Comparison of ENCODE assay signal across 21 cellular contexts in the genomic region with DNA sequence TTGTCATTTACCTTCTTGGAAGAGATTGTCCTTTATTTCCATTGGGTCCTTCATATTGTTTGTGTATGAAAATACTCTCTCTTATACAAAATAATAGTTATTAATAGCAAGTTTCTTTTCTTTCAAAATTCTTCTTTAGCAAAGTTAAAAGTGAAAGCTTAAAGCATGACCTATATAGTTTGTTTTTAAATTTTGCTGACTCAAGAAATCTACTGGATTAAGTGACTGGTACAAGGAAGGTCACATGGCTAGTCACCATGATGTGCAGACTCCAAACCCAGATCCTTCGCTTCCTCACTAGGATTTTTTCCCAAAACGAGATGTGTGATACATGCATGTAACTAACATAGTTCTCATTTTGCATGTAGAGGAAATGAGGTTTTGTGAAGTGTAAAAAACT.
DNase-seq lines count a peak whose midpoint lies in the region; ATAC-seq, FAIRE-seq and TF ChIP-seq lines count a peak whose summit lies in the region.
"Had no signal": no experiment of that assay in that cellular context is flagged by ENCODE, and none has a peak within 500 bp of the region (broad histone marks: within the 10 kb centered on the region; RNA-seq: fewer than 3 reads in every experiment).

No MANE protein-coding gene starts in this region.

- H4K20me1 ChIP-seq in HepG2 (ENCODE audit: insufficient read depth, low read length) (no peaks in the 10 kb centered on the region), K562 (replicated peaks; ENCODE audit: control insufficient read depth, insufficient read depth, low read length) (no peaks in the 10 kb centered on the region)

- no peaks in the 10 kb centered on the region for H3K27me3 ChIP-seq in HepG2 (ENCODE audit: control insufficient read depth in 1 of 2, insufficient read depth in 2 of 2, low read length in 2 of 2)
- H3K27me3 ChIP-seq in right lobe of liver, result no peaks in the 10 kb centered on the region
- H3K27me3 ChIP-seq in K562 (ENCODE audit: control insufficient read depth in 2 of 2, insufficient read depth in 2 of 2, low read length in 2 of 2), result no peaks in the 10 kb centered on the region
- H3K27me3 ChIP-seq: BE2C had no signal

- in situ Hi-C loops in HepG2 (cut with HindIII; ENCODE audit: extremely low pct_ligation_motif_present, low pct_unique_long_range_greater_than_20kb), result no loop called here
- in situ Hi-C loops in K562 (cut with MboI), result no loop called here

- H3K4me2 ChIP-seq in HepG2 (ENCODE audit: low read depth, low read length), result no peak overlapping the region
- no peak overlapping the region for H3K4me2 ChIP-seq in K562 (ENCODE audit: insufficient read depth, low read length)
- H3K4me2 ChIP-seq: BLaER1 had no signal

- H3K36me3 ChIP-seq in HepG2 (replicated peaks in 1 of 2; ENCODE audit: control insufficient read depth in 1 of 2, insufficient read depth in 2 of 2, low read length in 2 of 2) (no peaks in the 10 kb centered on the region), right lobe of liver (no peaks in the 10 kb centered on the region), K562 (ENCODE audit: control insufficient read depth, insufficient read depth, low read length) (no peaks in the 10 kb centered on the region)
- H3K36me3 ChIP-seq: BE2C, BLaER1 had no signal

- H3K27ac ChIP-seq in HepG2 (ENCODE audit: extremely low read length, insufficient read depth, low read length) (no peak overlapping the region), right lobe of liver (no peak overlapping the region), K562 (ENCODE audit: extremely low read depth, low read depth, low read length) (no peak overlapping the region)
- H3K27ac ChIP-seq: 22Rv1, BLaER1 had no signal

- BruUV-seq in HepG2 (replicated peaks; lab: Mats Ljungman, UMichigan) (no TSS peak), K562 (replicated peaks; lab: Mats Ljungman, UMichigan) (no TSS peak)

- H3K79me2 ChIP-seq in HepG2 (ENCODE audit: insufficient read depth, low read length) (no peaks in the 10 kb centered on the region), K562 (ENCODE audit: control insufficient read depth, insufficient read depth, low read length) (no peaks in the 10 kb centered on the region)

- TF ChIP-seq POLR2A in HepG2 (IDR thresholded peaks at IDR 0.05; ENCODE audit: insufficient read depth in 1 of 2, low read depth in 2 of 2, low read length in 2 of 2), result no peak
- no peak for TF ChIP-seq POLR2A in right lobe of liver (IDR thresholded peaks at IDR 0.05)
- TF ChIP-seq POLR2A in K562 (conservative IDR thresholded peaks at IDR 0.05), result no peak

- CTCF ChIA-PET in HepG2 (lab: Yijun Ruan, JAX; ENCODE audit: low intra/inter-chr PET ratio, low total read pairs), result no interaction called here
- CTCF ChIA-PET in K562 (lab: Yijun Ruan, JAX; ENCODE audit: low intra/inter-chr PET ratio), result no interaction called here

- H3K9ac ChIP-seq in HepG2 (ENCODE audit: insufficient read depth, low read depth, low read length) (no peak overlapping the region), K562 (ENCODE audit: insufficient read depth in 1 of 2, low read depth in 2 of 2, low read length in 2 of 2) (no peak overlapping the region)
- H3K9ac ChIP-seq: BLaER1 had no signal

- ATAC-seq in HepG2, result no peak
- ATAC-seq in right lobe of liver, result no peak
- ATAC-seq in K562, result no peak

- TF ChIP-seq RAD21 in HepG2 (CRISPR knock-in tag; IDR thresholded peaks at IDR 0.05) (no peak), K562 (CRISPR knock-in tag; conservative IDR thresholded peaks at IDR 0.05 in 1 of 2, IDR thresholded peaks at IDR 0.05 in 1 of 2) (no peak)

- H2AFZ ChIP-seq in HepG2 (ENCODE audit: low read length), result no peak overlapping the region
- no peak overlapping the region for H2AFZ ChIP-seq in K562 (ENCODE audit: low read depth, low read length)

- no peak for DNase-seq in HepG2 (ENCODE audit: low spot score)
- no peak for DNase-seq in right lobe of liver
- no peak for DNase-seq in K562 (ENCODE audit: extremely low read depth in 1 of 4, low spot score in 3 of 4)
- DNase-seq in kidney glomerular epithelial cell (lab: John Stamatoyannopoulos, UW), result no peak
- DNase-seq in T-helper 2 cell, result no peak
- DNase-seq: ACHN; BE2C; C1 segment of cervical spinal cord; Caco-2; Calu3; CD4-positive, alpha-beta memory T cell; CD4-positive, CD25-positive, alpha-beta regulatory T cell; CD8-positive, alpha-beta memory T cell; DMS79 treated with DMSO at 0.1 percent for 48 hours; GF-D8 had no signal

- no peak for TF ChIP-seq CTCF in HepG2 (CRISPR knock-in tag; IDR thresholded peaks at IDR 0.05)
- no peak for TF ChIP-seq CTCF in right lobe of liver (IDR thresholded peaks at IDR 0.05)
- no peak for TF ChIP-seq CTCF in K562 (IDR thresholded peaks at IDR 0.05 in 2 of 3, conservative IDR thresholded peaks at IDR 0.05 in 1 of 3; ENCODE audit: insufficient read depth in 2 of 3, low read depth in 1 of 3, low read length in 3 of 3)

- 3% methylated on average over 2 of the region's 2 CpGs for WGBS in HepG2 (ENCODE audit: low lambda C conversion rate)
- 42% methylated on average over 2 of the region's 2 CpGs for WGBS in right lobe of liver (ENCODE audit: insufficient coverage, low coverage, low lambda C conversion rate, missing lambda C conversion rate)
- 6% methylated on average over 2 of the region's 2 CpGs for WGBS in K562 (ENCODE audit: insufficient coverage, low coverage, missing lambda C conversion rate)

- intact Hi-C loops in HepG2 (cut with micrococcal nuclease; ENCODE audit: unreplicated experiment), result no loop called here
- intact Hi-C loops in right lobe of liver (cut with DNase I), result no loop called here
- intact Hi-C loops in K562 (cut with micrococcal nuclease), result no loop called here

- POLR2A ChIA-PET in HepG2 (lab: Yijun Ruan, JAX), result no interaction called here
- POLR2A ChIA-PET in K562 (lab: Yijun Ruan, JAX), result no interaction called here

- H3K9me1 ChIP-seq in K562 (ENCODE audit: control insufficient read depth, insufficient read depth, low read length), result no peaks in the 10 kb centered on the region

- TF ChIP-seq EP300 in HepG2 (IDR thresholded peaks at IDR 0.05; ENCODE audit: low read depth in 2 of 2, low read length in 2 of 2) (no peak), HepG2 (CRISPR knock-in tag; IDR thresholded peaks at IDR 0.05; ENCODE audit: borderline replicate concordance) (no peak), K562 (IDR thresholded peaks at IDR 0.05; ENCODE audit: low read length) (no peak)

- H3K4me1 ChIP-seq in HepG2 (ENCODE audit: insufficient read depth, low read length) (no peaks in the 10 kb centered on the region), right lobe of liver (no peaks in the 10 kb centered on the region), K562 (replicated peaks in 1 of 2; ENCODE audit: control insufficient read depth in 2 of 2, insufficient read depth in 2 of 2, low read length in 2 of 2) (no peaks in the 10 kb centered on the region)
- H3K4me1 ChIP-seq: BE2C, BLaER1, Caco-2 had no signal

- H3K9me3 ChIP-seq in HepG2 (ENCODE audit: low read length) (no peaks in the 10 kb centered on the region), right lobe of liver (no peaks in the 10 kb centered on the region), K562 (replicated peaks; ENCODE audit: control insufficient read depth, insufficient read depth, low read depth, low read length) (no peaks in the 10 kb centered on the region)
- H3K9me3 ChIP-seq: BE2C, BLaER1, Caco-2 had no signal

- FAIRE-seq in HepG2 (lab: Jason Lieb, UNC), result no peak
- no peak for FAIRE-seq in K562 (lab: Jason Lieb, UNC)
- FAIRE-seq: D721Med, G401.6, GM12891, GM18507 had no signal

- H3K4me3 ChIP-seq in HepG2 (replicated peaks in 1 of 3; ENCODE audit: insufficient read depth in 1 of 3, low read depth in 2 of 3, low read length in 3 of 3) (no peak overlapping the region), right lobe of liver (no peak overlapping the region), K562 (no peak overlapping the region)
- H3K4me3 ChIP-seq: BLaER1 had no signal

TF ChIP-seq in HepG2, 621 proteins besides CTCF, POLR2A, EP300 and RAD21:
- TF ChIP-seq MAFK (conservative IDR thresholded peaks at IDR 0.05 in 1 of 2, IDR thresholded peaks at IDR 0.05 in 1 of 2; ENCODE audit: low read length in 2 of 2), result peak in 1 of 2 experiments; percentile 74; a peak in 2 of 4 replicates
- TF ChIP-seq MAFF (IDR thresholded peaks at IDR 0.05; ENCODE audit: low read depth, low read length), result 0 out of 2 replicates have a peak, but pooled peaks have one; percentile 34
- TF ChIP-seq PAX8 (CRISPR knock-in tag; IDR thresholded peaks at IDR 0.05; ENCODE audit: borderline replicate concordance), result no peak
- TF ChIP-seq ZNF556 (CRISPR knock-in tag; IDR thresholded peaks at IDR 0.05; ENCODE audit: borderline replicate concordance), result no peak
TF ChIP-seq in HepG2: peak in this region for 2.

TF ChIP-seq in K562, 482 proteins besides CTCF, POLR2A, EP300 and RAD21 (continues in another document):
- TF ChIP-seq ZNF707 (CRISPR knock-in tag; conservative IDR thresholded peaks at IDR 0.05) (no peak), ZKSCAN8 (CRISPR knock-in tag; IDR thresholded peaks at IDR 0.05) (no peak), ZNF316 (IDR thresholded peaks at IDR 0.05) (peak; percentile 41; the same call in 1 of the 2 replicates), EZH2 (IDR thresholded peaks at IDR 0.05; ENCODE audit: borderline replicate concordance, low read depth, low read length) (no peak)
- TF ChIP-seq, protein P1, sequence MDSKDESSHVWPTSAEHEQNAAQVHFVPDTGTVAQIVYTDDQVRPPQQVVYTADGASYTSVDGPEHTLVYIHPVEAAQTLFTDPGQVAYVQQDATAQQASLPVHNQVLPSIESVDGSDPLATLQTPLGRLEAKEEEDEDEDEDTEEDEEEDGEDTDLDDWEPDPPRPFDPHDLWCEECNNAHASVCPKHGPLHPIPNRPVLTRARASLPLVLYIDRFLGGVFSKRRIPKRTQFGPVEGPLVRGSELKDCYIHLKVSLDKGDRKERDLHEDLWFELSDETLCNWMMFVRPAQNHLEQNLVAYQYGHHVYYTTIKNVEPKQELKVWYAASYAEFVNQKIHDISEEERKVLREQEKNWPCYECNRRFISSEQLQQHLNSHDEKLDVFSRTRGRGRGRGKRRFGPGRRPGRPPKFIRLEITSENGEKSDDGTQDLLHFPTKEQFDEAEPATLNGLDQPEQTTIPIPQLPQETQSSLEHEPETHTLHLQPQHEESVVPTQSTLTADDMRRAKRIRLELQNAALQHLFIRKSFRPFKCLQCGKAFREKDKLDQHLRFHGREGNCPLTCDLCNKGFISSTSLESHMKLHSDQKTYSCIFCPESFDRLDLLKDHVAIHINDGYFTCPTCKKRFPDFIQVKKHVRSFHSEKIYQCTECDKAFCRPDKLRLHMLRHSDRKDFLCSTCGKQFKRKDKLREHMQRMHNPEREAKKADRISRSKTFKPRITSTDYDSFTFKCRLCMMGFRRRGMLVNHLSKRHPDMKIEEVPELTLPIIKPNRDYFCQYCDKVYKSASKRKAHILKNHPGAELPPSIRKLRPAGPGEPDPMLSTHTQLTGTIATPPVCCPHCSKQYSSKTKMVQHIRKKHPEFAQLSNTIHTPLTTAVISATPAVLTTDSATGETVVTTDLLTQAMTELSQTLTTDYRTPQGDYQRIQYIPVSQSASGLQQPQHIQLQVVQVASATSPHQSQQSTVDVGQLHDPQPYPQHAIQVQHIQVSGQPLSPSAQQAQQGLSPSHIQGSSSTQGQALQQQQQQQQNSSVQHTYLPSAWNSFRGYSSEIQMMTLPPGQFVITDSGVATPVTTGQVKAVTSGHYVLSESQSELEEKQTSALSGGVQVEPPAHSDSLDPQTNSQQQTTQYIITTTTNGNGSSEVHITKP (IDR thresholded peaks at IDR 0.05; ENCODE audit: partially characterized antibody), result no peak

Comparison
In these comparisons a context has a peak if more than half of its experiments do, and no peak if none do; other contexts are left out.
1. Of the 241 proteins assayed by ChIP-seq in both HepG2 and K562: peak only in HepG2: none; only in K562: MAFG; in both: MAFF; in neither: 238; mixed calls (peak in some experiments, not most) for 1.